In genomic region chr13:42155251-42155650, GRCh38 we compare ENCODE assay signal across 26 cellular contexts.
"Had no signal": no experiment of that assay in that cellular context is flagged by ENCODE, and none has a peak within 500 bp of the region (broad histone marks: within the 10 kb centered on the region; RNA-seq: fewer than 3 reads in every experiment).

No MANE protein-coding gene starts in this region.

- DNase-seq: cortex of kidney; effector CD8-positive, alpha-beta T cell; effector memory CD8-positive, alpha-beta T cell; endodermal cell; erythroblast; esophagus squamous epithelium; foreskin fibroblast; foreskin melanocyte; gastrocnemius medialis; glutamatergic neuron; head of caudate nucleus; heart right ventricle; hippocampal formation; left cardiac atrium; left lung; left ventricle myocardium superior; lower lobe of right lung; mesenchymal stem cell; midbrain had no signal

- ATAC-seq: effector memory CD8-positive, alpha-beta T cell; esophagus mucosa; gastrocnemius medialis; heart right ventricle; left cardiac atrium; left lung; left ventricle myocardium superior; lower lobe of right lung had no signal

- H3K4me1 ChIP-seq: esophagus squamous epithelium, gastrocnemius medialis, heart right ventricle, left lung, lower lobe of right lung had no signal

- H3K4me3 Mint-ChIP-seq: dendritic cell treated with granulocyte-macrophage colony-stimulating factor and Interleukin-4, amounts not matched to agents 40 ng/mL and 50 ng/mL, for 4 days; effector memory CD8-positive, alpha-beta T cell; endodermal cell had no signal

- H3K9me3 ChIP-seq: esophagus squamous epithelium, gastrocnemius medialis, heart right ventricle, left lung, lower lobe of right lung had no signal

- H3K9me3 Mint-ChIP-seq: dendritic cell treated with granulocyte-macrophage colony-stimulating factor and Interleukin-4, amounts not matched to agents 40 ng/mL and 50 ng/mL, for 4 days; effector memory CD8-positive, alpha-beta T cell; endodermal cell had no signal

- H3K27ac ChIP-seq: epithelial cell of prostate, esophagus squamous epithelium, gastrocnemius medialis, heart right ventricle, left lung, lower lobe of right lung had no signal

- H3K27ac Mint-ChIP-seq: dendritic cell treated with granulocyte-macrophage colony-stimulating factor and Interleukin-4, amounts not matched to agents 40 ng/mL and 50 ng/mL, for 4 days; effector memory CD8-positive, alpha-beta T cell; endodermal cell had no signal

- H3K27me3 Mint-ChIP-seq: dendritic cell treated with granulocyte-macrophage colony-stimulating factor and Interleukin-4, amounts not matched to agents 40 ng/mL and 50 ng/mL, for 4 days; effector memory CD8-positive, alpha-beta T cell had no signal

- FAIRE-seq: colon, endometrium, islet of Langerhans, keratinocyte had no signal

- H3K27me3 ChIP-seq: esophagus squamous epithelium, gastrocnemius medialis, heart right ventricle, left lung had no signal

- H3K4me3 ChIP-seq: esophagus squamous epithelium, gastrocnemius medialis, heart right ventricle, left lung, lower lobe of right lung had no signal

- H3K4me1 Mint-ChIP-seq: endodermal cell had no signal
